In the genomic region with DNA sequence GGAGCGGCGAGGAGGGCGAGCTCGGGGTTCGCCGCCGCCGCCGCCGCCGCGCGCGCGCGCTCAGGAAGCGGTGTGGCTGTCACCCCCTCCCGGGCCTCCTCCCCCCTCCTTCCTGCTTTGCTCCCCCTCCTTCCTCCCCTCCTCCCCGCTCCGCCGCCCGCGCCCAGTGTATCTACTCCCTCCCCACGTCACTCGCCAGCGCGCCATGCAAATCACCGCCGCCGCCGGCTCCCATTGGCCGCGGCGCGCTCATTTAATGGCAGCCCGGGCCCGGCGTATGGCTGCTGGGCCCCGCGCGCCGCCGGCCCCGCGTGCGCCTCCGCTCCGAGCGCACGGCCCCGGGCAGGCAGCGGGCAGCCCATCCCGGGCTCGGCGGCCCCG, we compare ENCODE assay signal across 8 cellular contexts.
DNase-seq lines count a peak whose midpoint lies in the region; ATAC-seq and TF ChIP-seq lines count a peak whose summit lies in the region.

No MANE protein-coding gene starts in this region.

- DNase-seq in AG10803 (ENCODE audit: low read depth) (peak; percentile 2), NCI-H2107 (lab: John Stamatoyannopoulos, UW) (peak; percentile 97), iPS-NIHi11 (ENCODE audit: low spot score) (peak; percentile 60), LoVo (ENCODE audit: low spot score) (no peak)
- peak; percentile 11 for DNase-seq in activated naive CD8-positive, alpha-beta T cell treated with anti-CD3 and anti-CD28 coated beads, Interleukin-2, amount 50 U/mL, for 16 hours (ENCODE audit: low read depth, low spot score)
- peak; percentile 39 for DNase-seq in stimulated activated CD4-positive, alpha-beta T cell treated with anti-CD3 and anti-CD28 coated beads, Interleukin-4, amount 100 ng/mL, for 24 hours
- no peak for DNase-seq in activated CD4-positive, CD25-positive, alpha-beta regulatory T cell treated with anti-CD3 and anti-CD28 coated beads, Interleukin-2, amount 50 U/mL, for 72 hours

- no peak overlapping the region for H3K4me3 ChIP-seq in AG10803 (ENCODE audit: low read length)

- TF ChIP-seq CTCF in AG10803 (conservative IDR thresholded peaks at IDR 0.05; ENCODE audit: low read length): no peak

- ATAC-seq in HG03108 (IDR thresholded peaks at IDR 0.05; ENCODE audit: unreplicated experiment): no peak

Comparison
In these comparisons a context has a peak if more than half of its experiments do, and no peak if none do; other contexts are left out.
1. DNase-seq: peak in AG10803 (single experiment), NCI-H2107 (single experiment), activated naive CD8-positive, alpha-beta T cell treated with anti-CD3 and anti-CD28 coated beads, Interleukin-2, amount 50 U/mL, for 16 hours (single experiment), iPS-NIHi11 (single experiment) and stimulated activated CD4-positive, alpha-beta T cell treated with anti-CD3 and anti-CD28 coated beads, Interleukin-4, amount 100 ng/mL, for 24 hours (single experiment); none in LoVo (single experiment) and activated CD4-positive, CD25-positive, alpha-beta regulatory T cell treated with anti-CD3 and anti-CD28 coated beads, Interleukin-2, amount 50 U/mL, for 72 hours (single experiment).